ENCODE assay signal across 8 cellular contexts in the genomic region with DNA sequence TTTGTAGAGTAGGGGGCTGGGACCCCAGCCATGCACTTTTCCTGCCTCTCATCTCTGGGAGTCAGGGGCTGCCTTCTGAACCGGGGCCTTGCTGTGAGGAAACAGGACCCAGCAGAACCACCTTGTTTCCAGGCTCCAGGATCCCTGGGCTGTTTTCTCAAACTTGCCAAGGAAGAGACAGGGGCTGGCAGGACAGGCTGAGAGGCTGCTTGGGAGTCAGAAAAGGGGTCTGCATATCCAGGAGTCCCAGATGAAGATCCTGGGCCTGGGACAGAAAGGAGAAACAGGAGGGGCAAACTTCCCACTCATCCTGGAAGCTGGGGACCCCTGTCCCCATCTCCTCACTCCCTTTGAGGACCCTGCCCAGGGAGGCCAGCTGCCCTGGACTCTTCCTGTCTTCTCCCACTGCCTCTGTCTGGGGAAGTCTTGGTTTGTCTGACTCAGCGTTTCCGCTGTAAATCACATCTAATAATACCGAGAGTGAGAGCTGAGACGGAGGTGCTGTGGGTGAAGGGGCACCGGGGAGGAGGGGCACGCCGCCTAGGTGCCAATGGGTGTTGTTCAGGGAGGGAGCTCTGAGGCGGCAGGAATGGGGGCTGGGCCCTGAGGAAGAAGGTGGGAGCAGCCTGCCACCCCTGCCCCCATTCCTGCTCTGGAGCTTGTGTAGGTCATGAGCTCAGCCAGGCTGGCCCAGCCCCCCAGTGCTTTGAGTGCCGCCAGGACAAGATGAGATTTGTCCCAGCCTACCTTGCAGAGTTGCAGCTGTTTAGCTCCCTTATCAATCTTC. TPM values are rescaled to one million over a fixed set of nuclear protein-coding genes. Genes with fewer than 3 reads are reported as not detected.
A peak's percentile ranks its signal among the peaks of the same experiment; 100 is the strongest.
DNase-seq lines count a peak whose midpoint lies in the region; TF ChIP-seq lines count a peak whose summit lies in the region.

No MANE protein-coding gene starts in this region.

- no peaks in the 10 kb centered on the region for H3K9me3 ChIP-seq in iPS-18c (ENCODE audit: control insufficient read depth, insufficient read depth, low read length)
- no peaks in the 10 kb centered on the region for H3K9me3 ChIP-seq in ascending aorta

- peak overlapping the region; percentile 25; the same call in 1 of the 2 replicates for H3K4me3 ChIP-seq in iPS-18c (ENCODE audit: insufficient read depth, low read depth, low read length)
- H3K4me3 ChIP-seq in ascending aorta = no peak overlapping the region

- H3K36me3 ChIP-seq in ascending aorta = peaks cover 12 to 13% of the 10 kb centered on the region in 2 donors

- TF ChIP-seq CTCF in ascending aorta (IDR thresholded peaks at IDR 0.05) = no peak

- H3K4me1 ChIP-seq in ascending aorta = peaks cover 0 to 10% of the 10 kb centered on the region in 2 donors

- DNase-seq in ELR (ENCODE audit: low read depth) (peak; percentile 70), H4 (ENCODE audit: low spot score) (peak; percentile 86), NOMO-1 treated with dmso at 0.1 percent for 144 hours (lab: John Stamatoyannopoulos, UW; ENCODE audit: unreplicated experiment) (peak; percentile 70), ascending aorta (ENCODE audit: low spot score in 2 of 2) (no peak)
- DNase-seq in activated T-helper 9 cell treated with anti-CD3 and anti-CD28 coated beads, Interleukin-2, amount 50 U/mL, for 16 hours (ENCODE audit: low read depth) = peak; percentile 62
- DNase-seq in stimulated activated CD4-positive, alpha-beta T cell treated with anti-CD3 and anti-CD28 coated beads, Interleukin-4, amount 100 ng/mL, for 48 hours (ENCODE audit: low read depth in 2 of 2) = peak; percentile 65 to 74
- DNase-seq in effector CD4-positive, alpha-beta T cell = no peak

- no peak overlapping the region for H3K27ac ChIP-seq in ascending aorta

- intact Hi-C loops in ascending aorta (cut with DNase I) = no loop called here

- H3K27me3 ChIP-seq in ascending aorta = no peaks in the 10 kb centered on the region

RNA-seq across cellular contexts. Expression of a gene that starts 16.7 kb away (rescaled TPM):
- total RNA-seq in H4 (2014; rRNA removed; shearing (Covaris generic)) = not detected in 2 replicates
- not detected for total RNA-seq in ascending aorta

RNA-seq across cellular contexts. Expression of a gene that starts 17.4 kb away (rescaled TPM):
- 80.0 and 87.3 TPM in 2 replicates for total RNA-seq in H4 (2014; rRNA removed; shearing (Covaris generic))
- total RNA-seq in ascending aorta = 16.5 TPM

RNA-seq across cellular contexts. Expression of a gene that starts 24.6 kb away (rescaled TPM):
- total RNA-seq in H4 (2014; rRNA removed; shearing (Covaris generic)) = 16.5 and 20.3 TPM in 2 replicates
- 60.1 TPM for total RNA-seq in ascending aorta

RNA-seq across cellular contexts. Expression of a gene that starts 40.1 kb away (rescaled TPM):
- total RNA-seq in H4 (2014; rRNA removed; shearing (Covaris generic)) = 124 and 163 TPM in 2 replicates
- 20.3 TPM for total RNA-seq in ascending aorta

Comparison
In these comparisons a context has a peak if more than half of its experiments do, and no peak if none do; other contexts are left out.
1. DNase-seq: peak in ELR (single experiment), H4 (single experiment), NOMO-1 treated with dmso at 0.1 percent for 144 hours (single experiment), activated T-helper 9 cell treated with anti-CD3 and anti-CD28 coated beads, Interleukin-2, amount 50 U/mL, for 16 hours (single experiment) and stimulated activated CD4-positive, alpha-beta T cell treated with anti-CD3 and anti-CD28 coated beads, Interleukin-4, amount 100 ng/mL, for 48 hours (2 of 2); none in ascending aorta (0 of 2) and effector CD4-positive, alpha-beta T cell (single experiment).